Comparison of ENCODE assay signal across 40 cellular contexts in the genomic region with DNA sequence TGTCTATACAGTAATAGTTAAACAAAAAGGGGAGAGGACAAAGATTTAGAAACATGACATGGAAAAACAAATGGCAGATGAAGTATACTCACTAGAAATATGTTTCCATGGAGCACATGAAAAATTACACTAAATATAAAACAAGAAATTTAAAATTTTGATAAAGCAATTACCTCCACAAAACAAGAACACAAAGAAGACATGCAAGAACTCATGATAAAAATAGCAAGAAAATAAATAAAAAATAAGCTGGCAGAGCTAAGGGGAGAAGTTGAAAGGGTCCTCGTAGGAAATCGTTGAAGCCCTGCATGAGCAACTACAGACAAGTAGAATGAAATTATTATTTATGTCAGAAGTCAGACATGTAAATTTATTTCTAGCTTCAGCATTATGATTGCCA. TPM values are rescaled to one million over a fixed set of nuclear protein-coding genes. Genes with fewer than 3 reads are reported as not detected.
"Had no signal": no experiment of that assay in that cellular context is flagged by ENCODE, and none has a peak within 500 bp of the region (broad histone marks: within the 10 kb centered on the region; RNA-seq: fewer than 3 reads in every experiment).

No MANE protein-coding gene starts in this region.

- DNase-seq: activated effector memory CD4-positive, alpha-beta T cell treated with anti-CD3 and anti-CD28 coated beads, Interleukin-2, amount 50 U/mL, for 16 hours; activated effector memory CD4-positive, alpha-beta T cell treated with Interleukin-2 at 50 U/mL for 16 hours; activated gamma-delta T cell; activated gamma-delta T cell treated with Interleukin-2 at 50 U/mL for 16 hours; activated naive CD4-positive, alpha-beta T cell; activated naive CD4-positive, alpha-beta T cell treated with anti-CD3 and anti-CD28 coated beads for 36 hours; activated naive CD4-positive, alpha-beta T cell treated with anti-CD3 and anti-CD28 coated beads, Interleukin-2, amount 10 ng/mL, durations not matched to agents 7 days and 5 days; activated naive CD4-positive, alpha-beta T cell treated with anti-CD3 and anti-CD28 coated beads, Interleukin-2, amount 50 U/mL, for 16 hours; activated naive CD4-positive, alpha-beta T cell treated with Interleukin-2 at 50 U/mL for 16 hours; activated naive CD8-positive, alpha-beta T cell treated with anti-CD3 and anti-CD28 coated beads for 36 hours; activated naive CD8-positive, alpha-beta T cell treated with anti-CD3 and anti-CD28 coated beads, Interleukin-2, amount 10 ng/mL, durations not matched to agents 7 days and 5 days; activated naive CD8-positive, alpha-beta T cell treated with anti-CD3 and anti-CD28 coated beads, Interleukin-2, amount 50 U/mL, for 24 hours; activated T-cell treated with anti-CD3 and anti-CD28 coated beads, Interleukin-2, amount 50 U/mL, for 24 hours; activated T-cell treated with anti-CD3 and anti-CD28 coated beads, Interleukin-2, amount 50 U/mL, for 4 hours; activated T-cell treated with anti-CD3 and anti-CD28 coated beads, Interleukin-2, amount 50 U/mL, for 48 hours; activated T-cell treated with anti-CD3 and anti-CD28 coated beads, Interleukin-2, amount 50 U/mL, for 72 hours; adrenal gland; amniotic stem cell; amygdala; anterior cingulate cortex; aorta; body of pancreas; brain microvascular endothelial cell; caudate nucleus; central memory CD4-positive, alpha-beta T cell; cerebellar nuclear complex had no signal

- H3K27me3 Mint-ChIP-seq: central memory CD8-positive, alpha-beta T cell had no signal

- H3K9me3 ChIP-seq: adrenal gland, body of pancreas had no signal

- H3K4me1 ChIP-seq: adrenal gland, ascending aorta, body of pancreas, breast epithelium had no signal

- ATAC-seq: activated naive CD4-positive, alpha-beta T cell treated with anti-CD3 and anti-CD28 coated beads, Interleukin-2, amount 50 U/mL, for 72 hours; activated naive CD8-positive, alpha-beta T cell treated with anti-CD3 and anti-CD28 coated beads, Interleukin-2, amount 50 U/mL, for 24 hours; activated T-cell treated with anti-CD3 and anti-CD28 coated beads, Interleukin-2, amount 50 U/mL, for 4 hours; activated T-cell treated with anti-CD3 and anti-CD28 coated beads, Interleukin-2, amount 50 U/mL, for 72 hours; activated T-helper 17 cell treated with anti-CD3 and anti-CD28 coated beads, Interleukin-2, amount 50 U/mL, for 72 hours; body of pancreas had no signal

- H3K36me3 Mint-ChIP-seq: activated naive CD4-positive, alpha-beta T cell treated with anti-CD3 and anti-CD28 coated beads, Interleukin-2, amount 10 ng/mL, durations not matched to agents 7 days and 5 days; activated naive CD4-positive, alpha-beta T cell treated with anti-CD3 and anti-CD28 coated beads, Interleukin-2, amount 50 U/mL, for 24 hours; activated naive CD4-positive, alpha-beta T cell treated with anti-CD3 and anti-CD28 coated beads, Interleukin-2, amount 50 U/mL, for 72 hours; activated naive CD8-positive, alpha-beta T cell; activated naive CD8-positive, alpha-beta T cell treated with anti-CD3 and anti-CD28 coated beads for 36 hours; activated naive CD8-positive, alpha-beta T cell treated with anti-CD3 and anti-CD28 coated beads, Interleukin-2, amount 10 ng/mL, durations not matched to agents 7 days and 5 days; brain had no signal

- FAIRE-seq: astrocyte, bronchial epithelial cell had no signal

- H3K4me3 Mint-ChIP-seq: activated naive CD4-positive, alpha-beta T cell treated with anti-CD3 and anti-CD28 coated beads for 36 hours; activated naive CD4-positive, alpha-beta T cell treated with anti-CD3 and anti-CD28 coated beads, Interleukin-2, amount 10 ng/mL, durations not matched to agents 7 days and 5 days; activated naive CD4-positive, alpha-beta T cell treated with anti-CD3 and anti-CD28 coated beads, Interleukin-2, amount 50 U/mL, for 24 hours; activated naive CD8-positive, alpha-beta T cell; activated naive CD8-positive, alpha-beta T cell treated with anti-CD3 and anti-CD28 coated beads for 36 hours; activated naive CD8-positive, alpha-beta T cell treated with anti-CD3 and anti-CD28 coated beads, Interleukin-2, amount 10 ng/mL, durations not matched to agents 7 days and 5 days; activated naive CD8-positive, alpha-beta T cell treated with anti-CD3 and anti-CD28 coated beads, Interleukin-2, amount 50 U/mL, for 24 hours; activated T-cell treated with anti-CD3 and anti-CD28 coated beads, Interleukin-2, amount 50 U/mL, for 24 hours; activated T-cell treated with anti-CD3 and anti-CD28 coated beads, Interleukin-2, amount 50 U/mL, for 4 hours; activated T-cell treated with anti-CD3 and anti-CD28 coated beads, Interleukin-2, amount 50 U/mL, for 72 hours; activated T-helper 1 cell treated with anti-CD3 and anti-CD28 coated beads, Interleukin-12 subunit alpha, Interleukin-12 subunit beta, Interleukin-2, Interleukin-4 antibody, amounts not matched to agents 30 ng/mL and 10 ng/mL and 1 ng/mL, durations not matched to agents 14 hours and 24 hours and 36 hours; activated T-helper 17 cell treated with anti-CD3 and anti-CD28 coated beads, Interleukin-2, amount 50 U/mL, for 72 hours; brain; central memory CD8-positive, alpha-beta T cell had no signal

- H3K9me3 Mint-ChIP-seq: activated naive CD4-positive, alpha-beta T cell treated with anti-CD3 and anti-CD28 coated beads, Interleukin-2, amount 10 ng/mL, durations not matched to agents 7 days and 5 days; activated naive CD8-positive, alpha-beta T cell treated with anti-CD3 and anti-CD28 coated beads for 36 hours; activated T-helper 1 cell treated with anti-CD3 and anti-CD28 coated beads, Interleukin-12 subunit alpha, Interleukin-12 subunit beta, Interleukin-2, Interleukin-4 antibody, amounts not matched to agents 30 ng/mL and 10 ng/mL and 1 ng/mL, durations not matched to agents 14 hours and 24 hours and 36 hours; activated T-helper 17 cell treated with anti-CD3 and anti-CD28 coated beads, Interleukin-2, amount 50 U/mL, for 72 hours; activated T-helper 2 cell treated with anti-CD3 and anti-CD28 coated beads, Interferon-gamma antibody, Interleukin-2, Interleukin-4, amounts not matched to agents 10 μg/mL and 5 μg/mL and 100 μg/mL, durations not matched to agents 14 hours and 24 hours and 36 hours; central memory CD8-positive, alpha-beta T cell had no signal

- H3K27ac ChIP-seq: adrenal gland, ascending aorta, body of pancreas, brain microvascular endothelial cell, breast epithelium, cardiac muscle cell had no signal

- H3K4me3 ChIP-seq: adrenal gland, ascending aorta, body of pancreas, breast epithelium, cardiac muscle cell had no signal

- H3K4me1 Mint-ChIP-seq: activated naive CD4-positive, alpha-beta T cell treated with anti-CD3 and anti-CD28 coated beads, Interleukin-2, amount 10 ng/mL, durations not matched to agents 7 days and 5 days; activated naive CD4-positive, alpha-beta T cell treated with anti-CD3 and anti-CD28 coated beads, Interleukin-2, amount 50 U/mL, for 24 hours; activated naive CD8-positive, alpha-beta T cell treated with anti-CD3 and anti-CD28 coated beads, Interleukin-2, amount 10 ng/mL, durations not matched to agents 7 days and 5 days; activated T-helper 17 cell treated with anti-CD3 and anti-CD28 coated beads, Interleukin-2, amount 50 U/mL, for 72 hours; brain had no signal

- H3K36me3 ChIP-seq: adrenal gland, ascending aorta, brain microvascular endothelial cell, breast epithelium, cardiac muscle cell had no signal

- H3K27ac Mint-ChIP-seq: activated naive CD4-positive, alpha-beta T cell treated with anti-CD3 and anti-CD28 coated beads for 36 hours; activated naive CD4-positive, alpha-beta T cell treated with anti-CD3 and anti-CD28 coated beads, Interleukin-2, amount 10 ng/mL, durations not matched to agents 7 days and 5 days; activated naive CD4-positive, alpha-beta T cell treated with anti-CD3 and anti-CD28 coated beads, Interleukin-2, amount 50 U/mL, for 24 hours; activated naive CD4-positive, alpha-beta T cell treated with anti-CD3 and anti-CD28 coated beads, Interleukin-2, amount 50 U/mL, for 72 hours; activated naive CD8-positive, alpha-beta T cell; activated naive CD8-positive, alpha-beta T cell treated with anti-CD3 and anti-CD28 coated beads for 36 hours; activated naive CD8-positive, alpha-beta T cell treated with anti-CD3 and anti-CD28 coated beads, Interleukin-2, amount 10 ng/mL, durations not matched to agents 7 days and 5 days; activated naive CD8-positive, alpha-beta T cell treated with anti-CD3 and anti-CD28 coated beads, Interleukin-2, amount 50 U/mL, for 24 hours; activated T-cell treated with anti-CD3 and anti-CD28 coated beads, Interleukin-2, amount 50 U/mL, for 24 hours; activated T-cell treated with anti-CD3 and anti-CD28 coated beads, Interleukin-2, amount 50 U/mL, for 72 hours; activated T-helper 1 cell treated with anti-CD3 and anti-CD28 coated beads, Interleukin-12 subunit alpha, Interleukin-12 subunit beta, Interleukin-2, Interleukin-4 antibody, amounts not matched to agents 30 ng/mL and 10 ng/mL and 1 ng/mL, durations not matched to agents 14 hours and 24 hours and 36 hours; activated T-helper 17 cell treated with anti-CD3 and anti-CD28 coated beads, Interleukin-2, amount 50 U/mL, for 72 hours; activated T-helper 2 cell treated with anti-CD3 and anti-CD28 coated beads, Interferon-gamma antibody, Interleukin-2, Interleukin-4, amounts not matched to agents 10 μg/mL and 5 μg/mL and 100 μg/mL, durations not matched to agents 14 hours and 24 hours and 36 hours; brain had no signal

- H3K27me3 ChIP-seq: adrenal gland, ascending aorta, body of pancreas, brain microvascular endothelial cell, breast epithelium, cardiac muscle cell had no signal

RNA-seq across cellular contexts. Expression of a gene that starts 22.6 kb away (rescaled TPM):
- total RNA-seq: activated naive CD4-positive, alpha-beta T cell treated with anti-CD3 and anti-CD28 coated beads for 36 hours; activated naive CD4-positive, alpha-beta T cell treated with anti-CD3 and anti-CD28 coated beads, Interleukin-2, amount 50 U/mL, for 72 hours; activated naive CD8-positive, alpha-beta T cell treated with anti-CD3 and anti-CD28 coated beads for 36 hours; activated T-cell treated with anti-CD3 and anti-CD28 coated beads, Interleukin-2, amount 50 U/mL, for 72 hours; activated T-helper 1 cell treated with anti-CD3 and anti-CD28 coated beads, Interleukin-12 subunit alpha, Interleukin-12 subunit beta, Interleukin-2, Interleukin-4 antibody, amounts not matched to agents 30 ng/mL and 10 ng/mL and 1 ng/mL, durations not matched to agents 14 hours and 24 hours and 36 hours; activated T-helper 17 cell treated with anti-CD3 and anti-CD28 coated beads, Interleukin-2, amount 50 U/mL, for 72 hours; activated T-helper 2 cell treated with anti-CD3 and anti-CD28 coated beads, Interferon-gamma antibody, Interleukin-2, Interleukin-4, amounts not matched to agents 10 μg/mL and 5 μg/mL and 100 μg/mL, durations not matched to agents 14 hours and 24 hours and 36 hours; aorta; ascending aorta; cardiac muscle cell; cardiac septum had no signal
- polyA plus RNA-seq: cardiac muscle cell had no signal
